ENCODE assay signal across 8 cellular contexts in the genomic region with DNA sequence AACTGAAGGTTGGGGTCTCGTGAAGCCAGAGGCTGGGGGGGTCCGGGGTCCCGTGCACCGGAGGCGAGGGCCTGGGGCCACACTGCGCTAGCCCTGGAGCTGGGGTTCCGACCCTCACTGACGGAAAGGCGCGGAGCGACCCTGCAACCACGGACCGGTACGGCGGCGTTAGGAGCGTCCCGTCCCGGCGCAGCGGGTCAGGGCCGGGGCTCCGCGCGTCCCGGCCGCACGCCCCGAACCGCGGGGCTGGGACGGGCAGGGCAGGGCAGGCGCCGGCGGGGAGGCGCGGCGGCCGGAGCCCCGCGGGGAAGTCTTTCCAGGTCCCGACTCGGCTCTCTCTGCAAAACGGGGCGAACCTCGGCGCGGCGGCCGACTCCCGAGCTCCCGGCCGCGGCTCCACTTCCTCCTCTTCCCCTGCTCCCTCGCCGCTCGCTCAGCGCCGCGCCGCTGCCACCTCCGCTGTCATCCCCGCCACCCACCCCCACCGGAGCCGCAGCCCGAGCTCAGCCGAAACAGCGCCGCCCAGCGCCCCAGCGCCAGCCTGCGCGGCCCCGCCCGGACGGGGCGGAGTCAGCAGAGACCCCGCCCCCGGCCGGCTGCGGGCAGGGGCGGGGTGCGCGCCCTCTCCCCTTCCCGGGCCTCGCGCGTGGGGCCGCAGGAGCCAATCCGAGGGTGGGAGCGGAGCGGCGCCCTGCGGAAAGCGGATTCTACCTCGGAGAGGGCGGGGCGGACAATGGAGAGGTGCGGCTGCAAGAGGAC. TPM values are rescaled to one million over a fixed set of nuclear protein-coding genes. Genes with fewer than 3 reads are reported as not detected.
DNase-seq lines count a peak whose midpoint lies in the region; ATAC-seq and TF ChIP-seq lines count a peak whose summit lies in the region.

A gene with protein sequence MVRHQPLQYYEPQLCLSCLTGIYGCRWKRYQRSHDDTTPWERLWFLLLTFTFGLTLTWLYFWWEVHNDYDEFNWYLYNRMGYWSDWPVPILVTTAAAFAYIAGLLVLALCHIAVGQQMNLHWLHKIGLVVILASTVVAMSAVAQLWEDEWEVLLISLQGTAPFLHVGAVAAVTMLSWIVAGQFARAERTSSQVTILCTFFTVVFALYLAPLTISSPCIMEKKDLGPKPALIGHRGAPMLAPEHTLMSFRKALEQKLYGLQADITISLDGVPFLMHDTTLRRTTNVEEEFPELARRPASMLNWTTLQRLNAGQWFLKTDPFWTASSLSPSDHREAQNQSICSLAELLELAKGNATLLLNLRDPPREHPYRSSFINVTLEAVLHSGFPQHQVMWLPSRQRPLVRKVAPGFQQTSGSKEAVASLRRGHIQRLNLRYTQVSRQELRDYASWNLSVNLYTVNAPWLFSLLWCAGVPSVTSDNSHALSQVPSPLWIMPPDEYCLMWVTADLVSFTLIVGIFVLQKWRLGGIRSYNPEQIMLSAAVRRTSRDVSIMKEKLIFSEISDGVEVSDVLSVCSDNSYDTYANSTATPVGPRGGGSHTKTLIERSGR (minus strand): TSS at position 509 of the 759 bp plus-strand sequence. CDS start 48,206 bp downstream, outside the sequence.

- H4K5ac ChIP-seq in H9 (ENCODE audit: insufficient read length, low read depth, low read length), result no peak within 1 kb of the TSS

- H3K27ac Mint-ChIP-seq in H9, result peak within 1 kb of the TSS in 2 of 3 experiments; percentile 27 to 44; a peak in 2 of 7 replicates

- H3K4me1 ChIP-seq in ES-I3 (ENCODE audit: insufficient read depth, low read length) (peaks cover 22% of the 10 kb centered on the region), H9 (ENCODE audit: insufficient read depth, low read length) (no peaks in the 10 kb centered on the region), SJSA1 (replicated peaks) (peaks cover 8% of the 10 kb centered on the region), suprapubic skin (peaks cover 26% of the 10 kb centered on the region)

- H3T11ph ChIP-seq in H9 (ENCODE audit: low read length), result no peak within 1 kb of the TSS

- H3K23ac ChIP-seq in H9 (ENCODE audit: insufficient read length, low read depth, low read length), result no peak within 1 kb of the TSS

- H3K14ac ChIP-seq in H9 (ENCODE audit: insufficient read depth, low read length), result peak within 1 kb of the TSS; percentile 74

- H3K79me1 ChIP-seq in H9 (ENCODE audit: insufficient read depth, low read depth, low read length, poor library complexity, severe bottlenecking), result no peaks in the 10 kb centered on the region

- no peak within 1 kb of the TSS for H4K8ac ChIP-seq in H9 (replicated peaks; ENCODE audit: insufficient read length, low read depth, low read length)

- H4K91ac ChIP-seq in H9 (ENCODE audit: insufficient read length, low read depth, low read length), result no peak within 1 kb of the TSS

- peak within 1 kb of the TSS; percentile 56 for H3K4me3 ChIP-seq in MG63
- H3K4me3 ChIP-seq in SJSA1, result peak within 1 kb of the TSS; percentile 47
- H3K4me3 ChIP-seq in suprapubic skin, result peak within 1 kb of the TSS; percentile 80

- H2AK5ac ChIP-seq in H9 (ENCODE audit: insufficient read length, low read length), result no peak within 1 kb of the TSS

- H3K18ac ChIP-seq in H9 (ENCODE audit: insufficient read length, low read depth, low read length), result peak within 1 kb of the TSS; percentile 46

- H2AFZ ChIP-seq in H9 (ENCODE audit: low read length), result no peak within 1 kb of the TSS

- H3K79me2 ChIP-seq in H9 (ENCODE audit: insufficient read depth, low read length), result no peaks in the 10 kb centered on the region

- no peak within 1 kb of the TSS for H2BK20ac ChIP-seq in H9 (ENCODE audit: low read depth, low read length, poor library complexity, severe bottlenecking)

- H3K4ac ChIP-seq in H9 (ENCODE audit: low read depth, low read length), result no peak within 1 kb of the TSS

- no peaks in the 10 kb centered on the region for H3K36me3 ChIP-seq in ES-I3 (ENCODE audit: insufficient read depth, low read length)
- H3K36me3 ChIP-seq in MG63, result no peaks in the 10 kb centered on the region
- no peaks in the 10 kb centered on the region for H3K36me3 ChIP-seq in SJSA1
- H3K36me3 ChIP-seq in suprapubic skin, result no peaks in the 10 kb centered on the region

- H3K27me3 Mint-ChIP-seq in H9 (ENCODE audit: low read depth), result peaks cover 44% of the 10 kb centered on the region

- H3K36me3 Mint-ChIP-seq in H9 (ENCODE audit: insufficient read depth in 1 of 3, low read depth in 3 of 3), result no peaks in the 10 kb centered on the region

- peak; percentile 89 for DNase-seq in H9
- peak; percentile 78 for DNase-seq in MG63
- peak; percentile 58 to 60 for DNase-seq in SJSA1 (ENCODE audit: low read depth in 1 of 2, low spot score in 2 of 2)
- DNase-seq in activated naive CD4-positive, alpha-beta T cell (lab: John Stamatoyannopoulos, UW), result peak; percentile 64 to 86 (median 68)
- peak; percentile 78 for DNase-seq in globus pallidus (ENCODE audit: low spot score)
- DNase-seq in omental fat pad (ENCODE audit: low spot score), result peak; percentile 50
- DNase-seq in suprapubic skin (ENCODE audit: low spot score in 2 of 2), result peak; percentile 92 to 94

- H4K20me1 ChIP-seq in H9 (ENCODE audit: control insufficient read depth, insufficient read depth, insufficient read length), result no peaks in the 10 kb centered on the region

- peak within 1 kb of the TSS; percentile 93 for H3K4me2 ChIP-seq in H9 (ENCODE audit: insufficient read depth, insufficient read length, low read length)

- no peak within 1 kb of the TSS for H3K56ac ChIP-seq in H9 (ENCODE audit: insufficient read length, low read depth, low read length)

- peaks cover 17% of the 10 kb centered on the region; the same call in 1 of the 2 replicates for H3K27me3 ChIP-seq in H9 (ENCODE audit: insufficient read depth, low read length)
- H3K27me3 ChIP-seq in MG63, result peaks cover 4% of the 10 kb centered on the region; the same call in 1 of the 2 replicates
- H3K27me3 ChIP-seq in SJSA1 (replicated peaks), result peaks cover 6% of the 10 kb centered on the region; the same call in 1 of the 2 replicates
- no peaks in the 10 kb centered on the region for H3K27me3 ChIP-seq in suprapubic skin

- peak; percentile 92 for ATAC-seq in omental fat pad (ENCODE audit: low FRiP score)

- H3K9me3 Mint-ChIP-seq in H9, result no peaks in the 10 kb centered on the region

- H3K4me3 Mint-ChIP-seq in H9, result peak within 1 kb of the TSS; percentile 82 to 94

- TF ChIP-seq CTCF in H9 (conservative IDR thresholded peaks at IDR 0.05), result peak; percentile 57; the same call in 2 of the 3 replicates
- TF ChIP-seq CTCF in omental fat pad (IDR thresholded peaks at IDR 0.05), result no peak
- TF ChIP-seq CTCF in suprapubic skin (IDR thresholded peaks at IDR 0.05), result peak; percentile 26 to 78

- TF ChIP-seq EP300 in suprapubic skin (IDR thresholded peaks at IDR 0.05), result no peak

- WGBS in H9 (ENCODE audit: extremely low coverage, insufficient read length, low lambda C conversion rate), result no CpG with 5 or more reads among the region's 99 CpGs
- 0% methylated on average over 8 of the region's 99 CpGs for WGBS in suprapubic skin

- no peaks in the 10 kb centered on the region for H3K9me3 ChIP-seq in ES-I3 (ENCODE audit: control insufficient read depth, insufficient read depth, low read length)
- H3K9me3 ChIP-seq in H9 (ENCODE audit: control insufficient read depth, low read depth, low read length), result no peaks in the 10 kb centered on the region
- no peaks in the 10 kb centered on the region for H3K9me3 ChIP-seq in MG63
- no peaks in the 10 kb centered on the region for H3K9me3 ChIP-seq in SJSA1 (replicated peaks)
- no peaks in the 10 kb centered on the region for H3K9me3 ChIP-seq in suprapubic skin

- no peak within 1 kb of the TSS for H2BK15ac ChIP-seq in H9 (ENCODE audit: low read depth, low read length)

- H3K27ac ChIP-seq in H9 (ENCODE audit: insufficient read length, low read depth, low read length) (no peak within 1 kb of the TSS), SJSA1 (no peak within 1 kb of the TSS), suprapubic skin (peak within 1 kb of the TSS; percentile 31)

- peaks cover 15% of the 10 kb centered on the region for H3K23me2 ChIP-seq in H9 (ENCODE audit: insufficient read length, low read depth, low read length, poor library complexity, severe bottlenecking)

- H2BK5ac ChIP-seq in H9 (ENCODE audit: insufficient read length, low read length), result no peak within 1 kb of the TSS

- H2BK12ac ChIP-seq in H9 (ENCODE audit: insufficient read length, low read depth, low read length), result no peak within 1 kb of the TSS

- H3K9ac ChIP-seq in ES-I3 (ENCODE audit: low read depth, low read length), result peak within 1 kb of the TSS; percentile 88
- H3K9ac ChIP-seq in H9 (ENCODE audit: extremely low read depth, insufficient read length, low read length), result peak within 1 kb of the TSS; percentile 34

- H2BK120ac ChIP-seq in H9 (ENCODE audit: low read depth, low read length, poor library complexity, severe bottlenecking), result no peak within 1 kb of the TSS

- no peak for TF ChIP-seq POLR2A in suprapubic skin (IDR thresholded peaks at IDR 0.05)

- H3K4me1 Mint-ChIP-seq in H9, result peaks cover 9 to 18% of the 10 kb centered on the region in 2 experiments

RNA-seq across cellular contexts. Expression of the gene that starts here (rescaled TPM):
- total RNA-seq in H9 (2021) (6.9 and 7.8 TPM in 2 replicates), omental fat pad (10 to 100 TPM; 23.6 to 34.7 (median 31.7) TPM), suprapubic skin (10 to 100 TPM in 1 of 4 donors, 1 to 10 TPM in 3; 2.3 to 13.4 (median 5.4) TPM)
- 15.2 and 16.2 TPM in 2 replicates for total RNA-seq in MG63 (2014; rRNA removed; shearing (Covaris generic); ENCODE audit: low replicate concordance)
- total RNA-seq in SJSA1 (2014; rRNA removed; shearing (Covaris generic)), result 2.5 and 4.9 TPM in 2 replicates

Comparison
In these comparisons a context has a peak if more than half of its experiments do, and no peak if none do; other contexts are left out.
1. CTCF ChIP-seq: peak in H9 (single experiment) and suprapubic skin (2 of 2); none in omental fat pad (0 of 3).
2. Peak in every context shown above with its lines, with median percentiles within 50 percentile points of each other: DNase-seq and H3K4me3 ChIP-seq.